Comparison of ENCODE assay signal across 6 cellular contexts in genomic region chr15:28008175-28008574, GRCh38.
DNase-seq lines count a peak whose midpoint lies in the region; ATAC-seq, FAIRE-seq and TF ChIP-seq lines count a peak whose summit lies in the region.
"Not testable (repeated sequence)": the region's sequence is repeated elsewhere in the genome, so short reads cannot be mapped to it uniquely, and the experiment has no call there.

No MANE protein-coding gene starts in this region.

- not testable (repeated sequence) for H3K4ac ChIP-seq in H1 (replicated peaks; ENCODE audit: insufficient read length, low read depth, low read length)

- CTCF ChIA-PET in A549 (lab: Yijun Ruan, JAX): interaction anchor here (0.7 kb wide), 1 partner anchor 13 kb away, joined by 3 read pairs; no protein-coding TSS in a partner anchor
- CTCF ChIA-PET in H1 (lab: Charles Lee; ENCODE audit: partially characterized antibody): interaction anchor here (2.6 kb wide), 1 partner anchor 14 kb away, joined by 9 read pairs; no protein-coding TSS in a partner anchor

- not testable (repeated sequence) for H3K9ac ChIP-seq in H1 (replicated peaks in 1 of 4; ENCODE audit: extremely low read depth in 1 of 4, low read depth in 3 of 4, low read length in 3 of 4); neural progenitor cell

- not testable (repeated sequence) for H3K27ac Mint-ChIP-seq in neural progenitor cell

- not testable (repeated sequence) for H4K20me1 ChIP-seq in H1 (replicated peaks in 1 of 2; ENCODE audit: control insufficient read depth in 1 of 2, insufficient read depth in 2 of 2, low read length in 2 of 2); neural progenitor cell (ENCODE audit: low read depth)

- H3F3A ChIP-seq in neural progenitor cell (ENCODE audit: low read depth): not testable (repeated sequence)

- H3K4me2 ChIP-seq in A549; H1 (ENCODE audit: insufficient read depth in 1 of 2, low read depth in 2 of 2, low read length in 2 of 2); neural progenitor cell: not testable (repeated sequence)

- not testable (repeated sequence) for H3K4me1 Mint-ChIP-seq in neural progenitor cell

- H3K18ac ChIP-seq in H1 (ENCODE audit: extremely low read depth, low read length): not testable (repeated sequence)

- H4K8ac ChIP-seq in H1 (ENCODE audit: extremely low read depth, insufficient read depth, low read length): not testable (repeated sequence)

- H2BK120ac ChIP-seq in H1 (replicated peaks; ENCODE audit: low read depth, low read length): not testable (repeated sequence)

- not testable (repeated sequence) for TF ChIP-seq CTCF in A549 (IDR thresholded peaks at IDR 0.05); bronchial epithelial cell (IDR thresholded peaks at IDR 0.05; ENCODE audit: insufficient read depth, low read length, severe bottlenecking); H1 (IDR thresholded peaks at IDR 0.05; ENCODE audit: control extremely low read depth in 1 of 3, insufficient read depth in 1 of 3, low read depth in 1 of 3, low read length in 3 of 3); epithelial cell of esophagus (IDR thresholded peaks at IDR 0.05; ENCODE audit: insufficient read depth, low read depth, low read length, missing control alignments); esophagus squamous epithelium (IDR thresholded peaks at IDR 0.05); neural progenitor cell (IDR thresholded peaks at IDR 0.05)

- H2AK5ac ChIP-seq in H1 (ENCODE audit: low read depth, low read length): not testable (repeated sequence)

- H3K9me3 Mint-ChIP-seq in neural progenitor cell: peaks cover 10% of the 10 kb centered on the region

- DNase-seq in A549 (ENCODE audit: low read depth in 1 of 2, low spot score in 1 of 2); H1 (ENCODE audit: low read depth in 1 of 2, low spot score in 2 of 2); esophagus squamous epithelium (lab: John Stamatoyannopoulos, UW); neural progenitor cell (ENCODE audit: low spot score): not testable (repeated sequence)
- DNase-seq in bronchial epithelial cell (ENCODE audit: low read depth) (peak; percentile 57), epithelial cell of esophagus (ENCODE audit: low read depth) (peak; percentile 32)

- not testable (repeated sequence) for H3K79me1 ChIP-seq in H1 (ENCODE audit: low read depth, low read length)

- H3K27ac ChIP-seq in A549; H1 (ENCODE audit: low read depth, low read length); neural progenitor cell: not testable (repeated sequence)
- H3K27ac ChIP-seq in esophagus squamous epithelium: peak overlapping the region in 3 of 4 donors; percentile 59 to 72 (median 71)

- H3K14ac ChIP-seq in H1 (ENCODE audit: insufficient read length): not testable (repeated sequence)

- ATAC-seq in A549: not testable (repeated sequence)

- not testable (repeated sequence) for H4K91ac ChIP-seq in H1 (replicated peaks; ENCODE audit: insufficient read length, low read length)

- TF ChIP-seq POLR2A in A549 (IDR thresholded peaks at IDR 0.05; ENCODE audit: low read length); H1 (IDR thresholded peaks at IDR 0.05; ENCODE audit: control extremely low read depth in 1 of 2, low read depth in 2 of 2, low read length in 2 of 2); esophagus squamous epithelium (IDR thresholded peaks at IDR 0.05): not testable (repeated sequence)

- not testable (repeated sequence) for H3K23ac ChIP-seq in H1 (ENCODE audit: insufficient read length)

- not testable (repeated sequence) for H3K4me1 ChIP-seq in A549; H1 (replicated peaks in 1 of 4; ENCODE audit: control insufficient read depth in 3 of 4, insufficient read depth in 4 of 4, low read length in 3 of 4); neural progenitor cell
- H3K4me1 ChIP-seq in esophagus squamous epithelium: peaks cover 0 to 21% (median 4%) of the 10 kb centered on the region in 3 donors

- intact Hi-C loops in esophagus squamous epithelium (cut with DNase I): not testable (repeated sequence)

- 37% methylated on average over 2 of the region's 2 CpGs for WGBS in A549 (ENCODE audit: missing lambda C conversion rate)
- WGBS in H1 (ENCODE audit: extremely low coverage in 1 of 2, insufficient coverage in 1 of 2, insufficient read length in 1 of 2, insufficient replicate concordance in 2 of 2, low coverage in 1 of 2, low lambda C conversion rate in 2 of 2, missing lambda C conversion rate in 1 of 2), 2 experiments: 73% methylated on average over 2 of the region's 2 CpGs; no CpG with 5 or more reads in 1 of the 2 experiments
- 42 to 48% methylated on average over 2 of the region's 2 CpGs for WGBS in esophagus squamous epithelium, 2 donors

- not testable (repeated sequence) for H3K36me3 Mint-ChIP-seq in neural progenitor cell

- not testable (repeated sequence) for H4K5ac ChIP-seq in H1 (ENCODE audit: insufficient read length, low read depth, low read length)

- H2BK12ac ChIP-seq in H1 (ENCODE audit: low read depth, low read length): not testable (repeated sequence)

- H3K9me3 ChIP-seq in A549; H1 (ENCODE audit: insufficient read depth in 2 of 2, low read depth in 1 of 2, low read length in 1 of 2); neural progenitor cell (ENCODE audit: low read depth): not testable (repeated sequence)
- peaks cover 0 to 18% (median 12%) of the 10 kb centered on the region in 3 donors for H3K9me3 ChIP-seq in esophagus squamous epithelium

- H2BK20ac ChIP-seq in H1 (ENCODE audit: low read length): not testable (repeated sequence)

- H2AFZ ChIP-seq in H1 (ENCODE audit: low read length) (0 out of 2 replicates have a peak overlapping the region, but pooled peaks have one; percentile 22), neural progenitor cell (replicated peaks) (peak overlapping the region; percentile 24)

- FAIRE-seq in A549 (lab: Jason Lieb, UNC): peak; percentile 61
- FAIRE-seq in bronchial epithelial cell (lab: Jason Lieb, UNC); H1 (lab: Jason Lieb, UNC): not testable (repeated sequence)

- H3K23me2 ChIP-seq in H1 (ENCODE audit: low read depth, low read length): not testable (repeated sequence)

- H3K4me3 ChIP-seq in A549; bronchial epithelial cell (ENCODE audit: low read depth, low read length); H1 (ENCODE audit: extremely low read depth in 1 of 4, insufficient read depth in 2 of 4, low read depth in 3 of 4, low read length in 4 of 4); epithelial cell of esophagus (ENCODE audit: low read length); esophagus squamous epithelium; neural progenitor cell: not testable (repeated sequence)

- POLR2A ChIA-PET in A549 (lab: Yijun Ruan, JAX): not testable (repeated sequence)
- POLR2A ChIA-PET in H1 (lab: Charles Lee; ENCODE audit: partially characterized antibody): interaction anchor here (0.6 kb wide), 1 partner anchor 128 kb away, joined by 3 read pairs; no protein-coding TSS in a partner anchor

- not testable (repeated sequence) for TF ChIP-seq EP300 in A549 (IDR thresholded peaks at IDR 0.05); H1 (IDR thresholded peaks at IDR 0.05; ENCODE audit: borderline replicate concordance in 1 of 2, low read depth in 2 of 2, low read length in 2 of 2)

- not testable (repeated sequence) for H3K36me3 ChIP-seq in bronchial epithelial cell (ENCODE audit: control insufficient read depth, insufficient read depth, low read length); H1 (ENCODE audit: control insufficient read depth in 2 of 4, insufficient read depth in 4 of 4, low read length in 3 of 4); esophagus squamous epithelium; neural progenitor cell

- H3K79me2 ChIP-seq in H1 (ENCODE audit: control insufficient read depth in 1 of 2, insufficient read depth in 2 of 2, low read length in 2 of 2); neural progenitor cell (ENCODE audit: low read depth): not testable (repeated sequence)

- H3K4me3 Mint-ChIP-seq in neural progenitor cell: not testable (repeated sequence)

- TF ChIP-seq RAD21 in A549 (conservative IDR thresholded peaks at IDR 0.05 in 1 of 2, IDR thresholded peaks at IDR 0.05 in 1 of 2); H1 (IDR thresholded peaks at IDR 0.05 in 1 of 2, conservative IDR thresholded peaks at IDR 0.05 in 1 of 2; ENCODE audit: low read depth in 2 of 2, low read length in 2 of 2): not testable (repeated sequence)

- H2BK15ac ChIP-seq in H1 (ENCODE audit: low read length): not testable (repeated sequence)

- H2BK5ac ChIP-seq in H1 (ENCODE audit: low read depth, low read length): not testable (repeated sequence)

- H3K27me3 ChIP-seq in bronchial epithelial cell (ENCODE audit: control insufficient read depth, insufficient read depth, low read length); H1 (replicated peaks in 1 of 4; ENCODE audit: control insufficient read depth in 3 of 4, extremely low read depth in 1 of 4, insufficient read depth in 3 of 4, low read length in 3 of 4); esophagus squamous epithelium; neural progenitor cell: not testable (repeated sequence)

- not testable (repeated sequence) for H3K56ac ChIP-seq in H1 (replicated peaks; ENCODE audit: insufficient read length, low read depth, low read length)

- not testable (repeated sequence) for H3K27me3 Mint-ChIP-seq in neural progenitor cell (ENCODE audit: insufficient read depth, low read depth)
